In genomic region chr11:17720796-17721171, GRCh38 we compare ENCODE assay signal across 18 cellular contexts. TPM values are rescaled to one million over a fixed set of nuclear protein-coding genes. Genes with fewer than 3 reads are reported as not detected.
A peak's percentile ranks its signal among the peaks of the same experiment; 100 is the strongest.
DNase-seq lines count a peak whose midpoint lies in the region; ATAC-seq, FAIRE-seq and TF ChIP-seq lines count a peak whose summit lies in the region.
"Had no signal": no experiment of that assay in that cellular context is flagged by ENCODE, and none has a peak within 500 bp of the region (broad histone marks: within the 10 kb centered on the region; RNA-seq: fewer than 3 reads in every experiment).

No MANE protein-coding gene starts in this region.

- intact Hi-C loops in cardiac septum (cut with DNase I) (loop anchor here (2.0 kb wide), 1 partner anchor 122 kb away; no protein-coding TSS in a partner anchor), Right ventricle myocardium superior (cut with DNase I) (no loop called here), kidney (cut with DNase I) (loop anchor here (10.0 kb wide), 1 partner anchor 126 kb away; no protein-coding TSS in a partner anchor)

- peak overlapping the region; percentile 23 for H3K4me3 ChIP-seq in thoracic aorta
- no peak overlapping the region for H3K4me3 ChIP-seq in kidney (ENCODE audit: low read length in 2 of 2)
- H3K4me3 ChIP-seq: upper lobe of right lung had no signal

- TF ChIP-seq CTCF in thoracic aorta (IDR thresholded peaks at IDR 0.05), result no peak
- TF ChIP-seq CTCF in kidney (IDR thresholded peaks at IDR 0.05; ENCODE audit: borderline replicate concordance, extremely low read depth, insufficient read depth), result no peak

- ATAC-seq in Right ventricle myocardium superior (ENCODE audit: poor library complexity) (no peak), thoracic aorta (ENCODE audit: insufficient number of reproducible peaks, low FRiP score, low read depth) (no peak)
- ATAC-seq: upper lobe of right lung had no signal

- H3K4me1 ChIP-seq in thoracic aorta (ENCODE audit: control insufficient read depth in 1 of 2, low read depth in 2 of 2), result peaks cover 6 to 19% of the 10 kb centered on the region in 2 donors
- H3K4me1 ChIP-seq in kidney (ENCODE audit: control insufficient read depth in 1 of 2, insufficient read depth in 1 of 2, low read depth in 1 of 2, low read length in 2 of 2), result peaks cover 0 to 17% of the 10 kb centered on the region in 2 donors

- H3K9ac ChIP-seq in kidney (ENCODE audit: low read length in 2 of 2), result no peak overlapping the region
- H3K9ac ChIP-seq: KMS-11 had no signal

- no peak for FAIRE-seq in kidney (lab: Jason Lieb, UNC)
- FAIRE-seq: GM19239 had no signal

- H3K27me3 ChIP-seq in thoracic aorta (replicated peaks; ENCODE audit: insufficient read depth), result no peaks in the 10 kb centered on the region

- no peaks in the 10 kb centered on the region for H3K9me3 ChIP-seq in thoracic aorta
- H3K9me3 ChIP-seq in kidney (ENCODE audit: control insufficient read depth in 1 of 2, low read length in 2 of 2), result no peaks in the 10 kb centered on the region
- H3K9me3 ChIP-seq: upper lobe of right lung had no signal

- H3K36me3 ChIP-seq in thoracic aorta (no peaks in the 10 kb centered on the region), kidney (ENCODE audit: control insufficient read depth in 1 of 2, insufficient read depth in 2 of 2, low read length in 2 of 2) (no peaks in the 10 kb centered on the region)
- H3K36me3 ChIP-seq: upper lobe of right lung had no signal

- peak; percentile 51 for DNase-seq in cardiac septum (ENCODE audit: low spot score)
- no peak for DNase-seq in Right ventricle myocardium superior
- peak; percentile 49 for DNase-seq in SK-N-DZ (ENCODE audit: low spot score)
- peak; percentile 29 for DNase-seq in left kidney (ENCODE audit: low read depth, low spot score)
- DNase-seq in thoracic aorta (ENCODE audit: low spot score), result no peak
- DNase-seq in SHP77 treated with DMSO at 0.1 percent for 48 hours (lab: John Stamatoyannopoulos, UW), result no peak
- no peak for DNase-seq in kidney
- no peak for DNase-seq in OCI-M2 (lab: John Stamatoyannopoulos, UW; ENCODE audit: unreplicated experiment)
- DNase-seq: activated CD4-positive, CD25-positive, alpha-beta regulatory T cell; activated CD8-positive, alpha-beta memory T cell treated with anti-CD3 and anti-CD28 coated beads, Interleukin-2, amount 50 U/mL, for 4 hours; central memory CD4-positive, alpha-beta T cell; stimulated activated CD4-positive, alpha-beta T cell treated with anti-CD3 and anti-CD28 coated beads, Interleukin-2, amount 100 ng/mL, for 48 hours; upper lobe of right lung had no signal

- no peak overlapping the region for H3K27ac ChIP-seq in thoracic aorta
- H3K27ac ChIP-seq in kidney (ENCODE audit: low read depth in 2 of 2, low read length in 2 of 2), result no peak overlapping the region
- H3K27ac ChIP-seq: KMS-11, upper lobe of right lung had no signal

RNA-seq across cellular contexts. Expression of gene MYOD1, which starts 1.4 kb away (rescaled TPM):
- total RNA-seq in cardiac septum (not detected), Right ventricle myocardium superior (not detected), thoracic aorta (not detected), kidney (not detected)
- 0.13 TPM in 1 of 2 replicates, not detected in the other for polyA plus RNA-seq in SK-N-DZ (2014; cell fraction: cytosol; rRNA removed)
- polyA plus RNA-seq in SK-N-DZ (2014; cell fraction: nucleus; rRNA removed), result 0.15 TPM in 1 of 2 replicates, not detected in the other
- polyA plus RNA-seq in kidney (ENCODE audit: insufficient read depth, low read depth, low replicate concordance), result not detected
- total RNA-seq: glomerular endothelial cell, OCI-LY7, upper lobe of right lung had no signal
- polyA plus RNA-seq: BJ had no signal

RNA-seq across cellular contexts. Expression of gene KCNC1, which starts 13.8 kb away (rescaled TPM):
- total RNA-seq in cardiac septum (0.05 TPM), Right ventricle myocardium superior (not detected), thoracic aorta (not detected), kidney (0.03 TPM)
- 3.6 and 3.8 TPM in 2 replicates for polyA plus RNA-seq in SK-N-DZ (2014; cell fraction: cytosol; rRNA removed)
- polyA plus RNA-seq in SK-N-DZ (2014; cell fraction: nucleus; rRNA removed), result 4.2 and 14.3 TPM in 2 replicates
- polyA plus RNA-seq in kidney (ENCODE audit: insufficient read depth, low read depth, low replicate concordance), result not detected
- total RNA-seq: glomerular endothelial cell, OCI-LY7, upper lobe of right lung had no signal
- polyA plus RNA-seq: BJ had no signal

Comparison
In these comparisons a context has a peak if more than half of its experiments do, and no peak if none do; other contexts are left out.
1. DNase-seq: peak in cardiac septum (single experiment), SK-N-DZ (single experiment) and left kidney (single experiment); none in Right ventricle myocardium superior (single experiment), thoracic aorta (single experiment), SHP77 treated with DMSO at 0.1 percent for 48 hours (single experiment), kidney (single experiment) and OCI-M2 (single experiment).